Comparison of ENCODE assay signal across 8 cellular contexts in the genomic region with DNA sequence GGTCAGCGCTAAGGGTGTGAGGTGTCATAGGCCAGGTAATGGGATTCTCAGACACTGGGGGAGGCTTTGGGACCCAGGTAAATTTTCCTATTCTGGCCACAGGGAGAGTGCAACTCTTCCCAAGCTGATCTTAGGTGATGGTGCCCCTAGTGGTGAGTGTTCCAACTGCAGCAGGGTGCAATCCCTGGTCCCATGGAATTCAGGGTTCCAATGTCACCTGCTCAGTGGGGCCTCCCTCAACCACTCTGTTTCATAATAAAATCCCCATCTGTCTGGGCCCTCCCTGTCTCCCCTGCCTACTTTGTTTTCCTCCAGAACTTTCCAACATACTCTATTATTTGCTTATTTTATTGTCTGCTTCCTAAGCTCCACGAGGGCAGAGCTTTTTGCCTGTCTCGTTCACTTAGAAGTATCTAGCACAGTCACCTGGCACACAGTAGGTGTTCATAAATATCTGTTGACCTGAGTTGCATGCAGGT. TPM values are rescaled to one million over a fixed set of nuclear protein-coding genes. Genes with fewer than 3 reads are reported as not detected.
DNase-seq lines count a peak whose midpoint lies in the region; ATAC-seq and TF ChIP-seq lines count a peak whose summit lies in the region.

No MANE protein-coding gene starts in this region.

- H2BK120ac ChIP-seq in H9 (ENCODE audit: low read depth, low read length, poor library complexity, severe bottlenecking) = no peak overlapping the region

- no peak overlapping the region for H3K9ac ChIP-seq in H9 (ENCODE audit: extremely low read depth, insufficient read length, low read length)

- H3K56ac ChIP-seq in H9 (ENCODE audit: insufficient read length, low read depth, low read length) = no peak overlapping the region

- H3K9me3 Mint-ChIP-seq in CD4-positive, alpha-beta memory T cell = no peaks in the 10 kb centered on the region
- H3K9me3 Mint-ChIP-seq in H9 = no peaks in the 10 kb centered on the region; a peak in 1 of 5 replicates

- no peak overlapping the region for H2BK20ac ChIP-seq in H9 (ENCODE audit: low read depth, low read length, poor library complexity, severe bottlenecking)

- peaks cover 3% of the 10 kb centered on the region for H4K20me1 ChIP-seq in H9 (ENCODE audit: control insufficient read depth, insufficient read depth, insufficient read length)

- no peak overlapping the region for H4K5ac ChIP-seq in H9 (ENCODE audit: insufficient read length, low read depth, low read length)

- H3K27ac Mint-ChIP-seq in CD4-positive, alpha-beta memory T cell = peak overlapping the region in 2 of 7 donors; percentile 28 to 60
- no peak overlapping the region; a peak in 1 of 7 replicates for H3K27ac Mint-ChIP-seq in H9

- H3K14ac ChIP-seq in H9 (ENCODE audit: insufficient read depth, low read length) = no peak overlapping the region

- ATAC-seq in left lung (peak; percentile 55), GM21515 (IDR thresholded peaks at IDR 0.05; ENCODE audit: unreplicated experiment) (no peak), GM21447 (IDR thresholded peaks at IDR 0.05; ENCODE audit: unreplicated experiment) (no peak)

- no peak overlapping the region for H4K8ac ChIP-seq in H9 (replicated peaks; ENCODE audit: insufficient read length, low read depth, low read length)

- H3K4me1 ChIP-seq in CD4-positive, alpha-beta memory T cell (ENCODE audit: insufficient read depth, low read length) = peaks cover 13% of the 10 kb centered on the region
- no peaks in the 10 kb centered on the region for H3K4me1 ChIP-seq in H9 (ENCODE audit: insufficient read depth, low read length)
- H3K4me1 ChIP-seq in left lung = peaks cover 0 to 11% of the 10 kb centered on the region in 2 donors

- H3K18ac ChIP-seq in H9 (ENCODE audit: insufficient read length, low read depth, low read length) = no peak overlapping the region

- DNase-seq in CD4-positive, alpha-beta memory T cell = peak in 4 of 5 donors; percentile 32 to 55 (median 36)
- peak; percentile 91 for DNase-seq in H9
- DNase-seq in T-helper 22 cell (ENCODE audit: low read depth) = peak; percentile 11
- DNase-seq in T47D (ENCODE audit: low read depth in 1 of 2, low spot score in 1 of 2) = peak; percentile 53 to 68
- peak in 1 of 2 donors; percentile 37 for DNase-seq in left lung
- DNase-seq in stimulated activated CD4-positive, alpha-beta T cell treated with anti-CD3 and anti-CD28 coated beads, TNF-alpha, amount 100 ng/mL, for 48 hours (ENCODE audit: low read depth in 3 of 3) = peak; percentile 19 to 44 (median 24)

- no CpG with 5 or more reads among the region's 3 CpGs for WGBS in H9 (ENCODE audit: extremely low coverage, insufficient read length, low lambda C conversion rate)

- peaks cover 2% of the 10 kb centered on the region for H3K79me1 ChIP-seq in H9 (ENCODE audit: insufficient read depth, low read depth, low read length, poor library complexity, severe bottlenecking)

- no peak overlapping the region for H2BK15ac ChIP-seq in H9 (ENCODE audit: low read depth, low read length)

- H3K4me3 Mint-ChIP-seq in CD4-positive, alpha-beta memory T cell = peak overlapping the region in 2 of 8 donors; percentile 7 to 59
- H3K4me3 Mint-ChIP-seq in H9 = no peak overlapping the region

- no peak overlapping the region for H4K91ac ChIP-seq in H9 (ENCODE audit: insufficient read length, low read depth, low read length)

- no peak overlapping the region for H3K23ac ChIP-seq in H9 (ENCODE audit: insufficient read length, low read depth, low read length)

- H3K9me3 ChIP-seq in CD4-positive, alpha-beta memory T cell (ENCODE audit: control insufficient read depth in 1 of 2, low read length in 2 of 2) = no peaks in the 10 kb centered on the region
- H3K9me3 ChIP-seq in H9 (ENCODE audit: control insufficient read depth, low read depth, low read length) (no peaks in the 10 kb centered on the region), left lung (no peaks in the 10 kb centered on the region)

- H3K4me2 ChIP-seq in H9 (ENCODE audit: insufficient read depth, insufficient read length, low read length) = no peak overlapping the region

- no peaks in the 10 kb centered on the region for H3K79me2 ChIP-seq in H9 (ENCODE audit: insufficient read depth, low read length)

- H2BK5ac ChIP-seq in H9 (ENCODE audit: insufficient read length, low read length) = no peak overlapping the region

- intact Hi-C loops in CD4-positive, alpha-beta memory T cell (cut with micrococcal nuclease) = no loop called here
- intact Hi-C loops in left lung (cut with DNase I) = no loop called here

- H3K36me3 ChIP-seq in CD4-positive, alpha-beta memory T cell (ENCODE audit: insufficient read depth, low read length) = no peaks in the 10 kb centered on the region
- H3K36me3 ChIP-seq in left lung = no peaks in the 10 kb centered on the region

- H2BK12ac ChIP-seq in H9 (ENCODE audit: insufficient read length, low read depth, low read length) = no peak overlapping the region

- peaks cover 7% of the 10 kb centered on the region for H3K23me2 ChIP-seq in H9 (ENCODE audit: insufficient read length, low read depth, low read length, poor library complexity, severe bottlenecking)

- H3K27me3 Mint-ChIP-seq in CD4-positive, alpha-beta memory T cell = no peaks in the 10 kb centered on the region
- peaks cover 5% of the 10 kb centered on the region for H3K27me3 Mint-ChIP-seq in H9 (ENCODE audit: low read depth)

- TF ChIP-seq CTCF in H9 (conservative IDR thresholded peaks at IDR 0.05) (peak; percentile 96), left lung (IDR thresholded peaks at IDR 0.05) (peak; percentile 92 to 95)

- no peak overlapping the region for H2AK5ac ChIP-seq in H9 (ENCODE audit: insufficient read length, low read length)

- H2AFZ ChIP-seq in H9 (ENCODE audit: low read length) = no peak overlapping the region

- no peak overlapping the region for H3K4me3 ChIP-seq in CD4-positive, alpha-beta memory T cell (ENCODE audit: low read length in 2 of 2)
- H3K4me3 ChIP-seq in left lung = no peak overlapping the region

- in situ Hi-C loops in T47D (cut with HindIII; ENCODE audit: low pct_unique_long_range_greater_than_20kb, low sequenced_read_pairs) = no loop called here

- no peak overlapping the region for H3K27ac ChIP-seq in CD4-positive, alpha-beta memory T cell (ENCODE audit: low read depth, low read length)
- H3K27ac ChIP-seq in H9 (ENCODE audit: insufficient read length, low read depth, low read length) (no peak overlapping the region), left lung (no peak overlapping the region)

- no peak overlapping the region for H3T11ph ChIP-seq in H9 (ENCODE audit: low read length)

- H3K4me1 Mint-ChIP-seq in CD4-positive, alpha-beta memory T cell = peaks cover 15 to 25% (median 18%) of the 10 kb centered on the region in 4 donors
- H3K4me1 Mint-ChIP-seq in H9 = peaks cover 4 to 18% of the 10 kb centered on the region in 2 experiments

- no peak overlapping the region for H3K4ac ChIP-seq in H9 (ENCODE audit: low read depth, low read length)

- no peaks in the 10 kb centered on the region for H3K36me3 Mint-ChIP-seq in CD4-positive, alpha-beta memory T cell
- H3K36me3 Mint-ChIP-seq in H9 (ENCODE audit: insufficient read depth in 1 of 3, low read depth in 3 of 3) = no peaks in the 10 kb centered on the region

- CTCF ChIA-PET in CD4-positive, alpha-beta memory T cell (lab: Charles Lee; ENCODE audit: partially characterized antibody) = interaction anchor here (0.7 to 5.0 kb wide), 15 partner anchors 10 to 247 kb away, joined by 3 to 27 read pairs (median 6); a partner anchor contains a TSS

- no peaks in the 10 kb centered on the region for H3K27me3 ChIP-seq in CD4-positive, alpha-beta memory T cell (ENCODE audit: insufficient read depth, low read length)
- H3K27me3 ChIP-seq in H9 (ENCODE audit: insufficient read depth, low read length) (no peaks in the 10 kb centered on the region), left lung (peaks cover 0 to 20% of the 10 kb centered on the region in 2 donors)

- POLR2A ChIA-PET in CD4-positive, alpha-beta memory T cell (lab: Charles Lee; ENCODE audit: partially characterized antibody) = no interaction called here

RNA-seq across cellular contexts. Expression of a gene that starts 2.9 kb away (rescaled TPM):
- 1 to 10 TPM; 3.2 to 3.4 TPM for total RNA-seq in CD4-positive, alpha-beta memory T cell
- polyA plus RNA-seq in CD4-positive, alpha-beta memory T cell = under 1 TPM; 0.08 to 0.76 TPM
- total RNA-seq in H9 (2021) (3.2 and 4.3 TPM in 2 replicates), left lung (1 to 10 TPM; 2.0 to 2.8 TPM)

RNA-seq across cellular contexts. Expression of a gene that starts 28.6 kb away (rescaled TPM):
- not detected for total RNA-seq in CD4-positive, alpha-beta memory T cell
- not detected for polyA plus RNA-seq in CD4-positive, alpha-beta memory T cell
- total RNA-seq in H9 (2021) (0.07 and 0.09 TPM in 2 replicates), left lung (not detected)
